1 cellular context compared by ENCODE assay signal in the genomic region with DNA sequence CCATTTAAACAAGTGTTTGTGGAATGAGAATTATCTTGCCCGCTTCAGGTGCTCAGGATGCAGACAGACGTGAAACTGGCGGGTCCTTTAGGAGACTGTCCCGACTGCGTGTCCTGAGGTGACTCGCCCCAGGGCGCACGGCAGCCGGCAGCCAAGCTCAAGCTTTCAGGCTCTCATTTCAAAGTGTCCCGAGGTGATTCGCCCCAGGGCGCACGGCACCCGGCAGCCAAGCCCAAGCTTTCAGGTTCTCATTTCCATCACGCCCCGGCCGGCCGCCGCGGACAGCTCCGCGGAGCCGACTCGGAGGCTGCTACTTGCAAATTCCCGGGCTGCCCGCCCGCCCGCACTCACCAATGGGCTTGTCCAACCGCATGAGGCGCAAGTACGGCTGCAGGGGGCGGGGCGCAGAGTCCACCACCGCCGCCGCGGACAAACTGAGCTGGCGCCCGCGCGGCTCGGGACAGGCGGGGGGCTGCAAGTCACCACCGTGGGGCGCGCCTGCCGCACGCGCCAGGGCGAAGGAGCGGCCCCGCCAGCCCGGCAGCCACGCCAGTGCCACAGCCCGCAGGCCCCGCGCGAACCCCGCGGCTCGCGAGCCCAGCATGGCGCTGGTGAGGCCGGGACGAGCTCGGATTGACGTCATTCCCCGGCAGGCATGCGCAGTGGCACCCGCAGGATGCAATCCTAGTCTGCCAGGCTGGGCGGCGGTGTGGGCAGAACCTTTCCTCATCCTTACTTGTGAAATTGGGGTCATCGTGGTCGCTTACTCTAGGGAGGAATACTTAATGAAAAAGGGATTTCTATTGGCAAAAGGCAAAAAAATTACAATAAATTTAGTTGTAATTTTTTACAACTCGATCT.
TF ChIP-seq lines count a peak whose summit lies in the region.

A gene with protein sequence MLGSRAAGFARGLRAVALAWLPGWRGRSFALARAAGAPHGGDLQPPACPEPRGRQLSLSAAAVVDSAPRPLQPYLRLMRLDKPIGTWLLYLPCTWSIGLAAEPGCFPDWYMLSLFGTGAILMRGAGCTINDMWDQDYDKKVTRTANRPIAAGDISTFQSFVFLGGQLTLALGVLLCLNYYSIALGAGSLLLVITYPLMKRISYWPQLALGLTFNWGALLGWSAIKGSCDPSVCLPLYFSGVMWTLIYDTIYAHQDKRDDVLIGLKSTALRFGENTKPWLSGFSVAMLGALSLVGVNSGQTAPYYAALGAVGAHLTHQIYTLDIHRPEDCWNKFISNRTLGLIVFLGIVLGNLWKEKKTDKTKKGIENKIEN (minus strand): TSS at position 638 of the 861 bp plus-strand sequence. CDS start 34 bp downstream, at position 604.

TF ChIP-seq in HCT116, 20 proteins besides CTCF, POLR2A, EP300 and RAD21 (continued from another document):
- TF ChIP-seq, protein P1, sequence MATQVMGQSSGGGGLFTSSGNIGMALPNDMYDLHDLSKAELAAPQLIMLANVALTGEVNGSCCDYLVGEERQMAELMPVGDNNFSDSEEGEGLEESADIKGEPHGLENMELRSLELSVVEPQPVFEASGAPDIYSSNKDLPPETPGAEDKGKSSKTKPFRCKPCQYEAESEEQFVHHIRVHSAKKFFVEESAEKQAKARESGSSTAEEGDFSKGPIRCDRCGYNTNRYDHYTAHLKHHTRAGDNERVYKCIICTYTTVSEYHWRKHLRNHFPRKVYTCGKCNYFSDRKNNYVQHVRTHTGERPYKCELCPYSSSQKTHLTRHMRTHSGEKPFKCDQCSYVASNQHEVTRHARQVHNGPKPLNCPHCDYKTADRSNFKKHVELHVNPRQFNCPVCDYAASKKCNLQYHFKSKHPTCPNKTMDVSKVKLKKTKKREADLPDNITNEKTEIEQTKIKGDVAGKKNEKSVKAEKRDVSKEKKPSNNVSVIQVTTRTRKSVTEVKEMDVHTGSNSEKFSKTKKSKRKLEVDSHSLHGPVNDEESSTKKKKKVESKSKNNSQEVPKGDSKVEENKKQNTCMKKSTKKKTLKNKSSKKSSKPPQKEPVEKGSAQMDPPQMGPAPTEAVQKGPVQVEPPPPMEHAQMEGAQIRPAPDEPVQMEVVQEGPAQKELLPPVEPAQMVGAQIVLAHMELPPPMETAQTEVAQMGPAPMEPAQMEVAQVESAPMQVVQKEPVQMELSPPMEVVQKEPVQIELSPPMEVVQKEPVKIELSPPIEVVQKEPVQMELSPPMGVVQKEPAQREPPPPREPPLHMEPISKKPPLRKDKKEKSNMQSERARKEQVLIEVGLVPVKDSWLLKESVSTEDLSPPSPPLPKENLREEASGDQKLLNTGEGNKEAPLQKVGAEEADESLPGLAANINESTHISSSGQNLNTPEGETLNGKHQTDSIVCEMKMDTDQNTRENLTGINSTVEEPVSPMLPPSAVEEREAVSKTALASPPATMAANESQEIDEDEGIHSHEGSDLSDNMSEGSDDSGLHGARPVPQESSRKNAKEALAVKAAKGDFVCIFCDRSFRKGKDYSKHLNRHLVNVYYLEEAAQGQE (IDR thresholded peaks at IDR 0.05; ENCODE audit: low read depth): peak; percentile 15; the same call in 1 of the 2 replicates
- TF ChIP-seq YY1 (IDR thresholded peaks at IDR 0.05; ENCODE audit: extremely low read depth, insufficient replicate concordance, low read depth, low read length) (peak; percentile 78), ZFX (IDR thresholded peaks at IDR 0.05) (peak; percentile 67), TCF7L2 (IDR thresholded peaks at IDR 0.05; ENCODE audit: borderline replicate concordance, extremely low read depth, insufficient read depth, insufficient read length) (peak; percentile 8), ZNF274 (IDR thresholded peaks at IDR 0.05; ENCODE audit: low read depth, low read length) (no peak)
TF ChIP-seq in HCT116: peak in this region for 8.
